Comparison of ENCODE assay signal across 13 cellular contexts in the genomic region with DNA sequence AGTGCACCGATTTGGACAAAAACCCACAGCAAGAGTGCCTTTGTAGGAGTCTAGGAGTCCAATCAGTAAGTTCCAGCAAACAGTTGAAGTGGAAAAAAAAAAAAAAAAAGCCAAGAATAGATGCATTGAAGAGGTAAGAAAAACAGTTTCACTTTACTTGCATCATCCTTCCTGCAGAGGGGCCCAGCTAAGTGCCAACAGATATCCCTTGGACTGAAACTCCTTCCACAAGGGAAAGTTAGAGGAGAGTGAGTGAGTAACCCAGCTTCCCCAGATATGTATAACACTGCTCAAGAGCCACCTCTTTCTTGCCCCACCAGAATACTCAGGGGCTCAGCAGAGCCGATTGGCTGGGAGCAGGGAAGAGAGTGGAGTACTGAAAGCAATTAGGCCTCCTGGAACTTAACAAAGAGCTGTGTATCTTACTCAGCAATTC.
DNase-seq lines count a peak whose midpoint lies in the region; ATAC-seq, FAIRE-seq and TF ChIP-seq lines count a peak whose summit lies in the region.
"Had no signal": no experiment of that assay in that cellular context is flagged by ENCODE, and none has a peak within 500 bp of the region (broad histone marks: within the 10 kb centered on the region; RNA-seq: fewer than 3 reads in every experiment).

No MANE protein-coding gene starts in this region.

- H4K20me1 ChIP-seq in K562 (replicated peaks; ENCODE audit: control insufficient read depth, insufficient read depth, low read length): no peaks in the 10 kb centered on the region

- H2BK12ac ChIP-seq in mesenchymal stem cell (ENCODE audit: low read length in 2 of 2): no peak overlapping the region

- no peak for ATAC-seq in K562
- no peak for ATAC-seq in HG03135 (IDR thresholded peaks at IDR 0.05; ENCODE audit: unreplicated experiment)
- ATAC-seq in heart left ventricle: no peak
- ATAC-seq: activated CD4-positive, alpha-beta T cell treated with anti-CD3 and anti-CD28 coated beads for 36 hours had no signal

- H3K36me3 ChIP-seq in K562 (ENCODE audit: control insufficient read depth, insufficient read depth, low read length): no peaks in the 10 kb centered on the region
- H3K36me3 ChIP-seq in mesenchymal stem cell (ENCODE audit: control insufficient read depth in 1 of 2, insufficient read depth in 2 of 2, low read depth in 1 of 2, low read length in 2 of 2): no peaks in the 10 kb centered on the region
- no peaks in the 10 kb centered on the region for H3K36me3 ChIP-seq in heart left ventricle

- POLR2A ChIA-PET in K562 (lab: Yijun Ruan, JAX): no interaction called here

- H3K4me2 ChIP-seq in K562 (ENCODE audit: insufficient read depth, low read length) (no peak overlapping the region), mesenchymal stem cell (ENCODE audit: low read length, poor library complexity, severe bottlenecking) (peak overlapping the region; percentile 52)

- no peak overlapping the region for H2BK120ac ChIP-seq in mesenchymal stem cell (ENCODE audit: low read depth, low read length)

- H3K79me1 ChIP-seq in mesenchymal stem cell (replicated peaks; ENCODE audit: low read length, poor library complexity, severe bottlenecking): peaks cover 4% of the 10 kb centered on the region

- TF ChIP-seq RAD21 in K562 (CRISPR knock-in tag; conservative IDR thresholded peaks at IDR 0.05 in 1 of 2, IDR thresholded peaks at IDR 0.05 in 1 of 2): no peak

- no peak overlapping the region for H3K23ac ChIP-seq in mesenchymal stem cell (ENCODE audit: low read length in 2 of 2)

- no TSS peak for BruUV-seq in K562 (replicated peaks; lab: Mats Ljungman, UMichigan)

- no peak overlapping the region for H4K8ac ChIP-seq in mesenchymal stem cell (ENCODE audit: low read length)

- H3K4ac ChIP-seq in mesenchymal stem cell (ENCODE audit: low read depth in 1 of 2, low read length in 2 of 2): no peak overlapping the region

- H3K18ac ChIP-seq in mesenchymal stem cell (ENCODE audit: low read depth in 1 of 2, low read length in 2 of 2): no peak overlapping the region

- no peak overlapping the region for H3K14ac ChIP-seq in mesenchymal stem cell (ENCODE audit: low read length in 2 of 2)

- in situ Hi-C loops in K562 (cut with MboI): no loop called here

- TF ChIP-seq POLR2A in K562 (conservative IDR thresholded peaks at IDR 0.05) (no peak), heart left ventricle (IDR thresholded peaks at IDR 0.05) (no peak)

- H3K27me3 ChIP-seq in K562 (ENCODE audit: control insufficient read depth in 2 of 2, insufficient read depth in 2 of 2, low read length in 2 of 2): no peaks in the 10 kb centered on the region
- no peaks in the 10 kb centered on the region for H3K27me3 ChIP-seq in mesenchymal stem cell (ENCODE audit: control insufficient read depth in 1 of 2, insufficient read depth in 1 of 2, low read length in 2 of 2)
- H3K27me3 ChIP-seq in heart left ventricle: no peaks in the 10 kb centered on the region

- no peak overlapping the region for H3K4me3 ChIP-seq in K562
- H3K4me3 ChIP-seq in mesenchymal stem cell (ENCODE audit: insufficient read depth in 1 of 2, low read depth in 1 of 2, low read length in 2 of 2): no peak overlapping the region
- H3K4me3 ChIP-seq in heart left ventricle: no peak overlapping the region

- TF ChIP-seq EP300 in K562 (IDR thresholded peaks at IDR 0.05; ENCODE audit: low read length): no peak

- H3K9me1 ChIP-seq in K562 (ENCODE audit: control insufficient read depth, insufficient read depth, low read length): no peaks in the 10 kb centered on the region

- no peak overlapping the region for H3K27ac ChIP-seq in K562 (ENCODE audit: extremely low read depth, low read depth, low read length)
- peak overlapping the region; percentile 91 for H3K27ac ChIP-seq in mesenchymal stem cell (ENCODE audit: low read length, poor library complexity, severe bottlenecking)
- H3K27ac ChIP-seq in heart left ventricle: no peak overlapping the region

- H3K4me1 ChIP-seq in K562 (replicated peaks in 1 of 2; ENCODE audit: control insufficient read depth in 2 of 2, insufficient read depth in 2 of 2, low read length in 2 of 2) (no peaks in the 10 kb centered on the region), mesenchymal stem cell (ENCODE audit: control insufficient read depth, insufficient read depth, low read depth, low read length) (peaks cover 3% of the 10 kb centered on the region), heart left ventricle (no peaks in the 10 kb centered on the region)

- CTCF ChIA-PET in K562 (lab: Yijun Ruan, JAX; ENCODE audit: low intra/inter-chr PET ratio): no interaction called here

- 0% methylated on average over 2 of the region's 2 CpGs for WGBS in K562 (ENCODE audit: insufficient coverage, low coverage, missing lambda C conversion rate)
- WGBS in mesenchymal stem cell: 79% methylated on average over 2 of the region's 2 CpGs
- WGBS in heart left ventricle, 4 donors: 51 to 63% (median 61%) methylated on average over 2 of the region's 2 CpGs

- H2AFZ ChIP-seq in K562 (ENCODE audit: low read depth, low read length) (no peak overlapping the region), mesenchymal stem cell (ENCODE audit: low read depth, low read length) (peak overlapping the region; percentile 61)

- H3K9me3 ChIP-seq in K562 (replicated peaks; ENCODE audit: control insufficient read depth, insufficient read depth, low read depth, low read length) (no peaks in the 10 kb centered on the region; the same call in 1 of the 2 replicates), mesenchymal stem cell (ENCODE audit: control insufficient read depth, low read length) (peaks cover 6% of the 10 kb centered on the region), heart left ventricle (no peaks in the 10 kb centered on the region)

- peak overlapping the region; percentile 89 for H2BK5ac ChIP-seq in mesenchymal stem cell (ENCODE audit: low read depth, low read length, poor library complexity, severe bottlenecking)

- DNase-seq in DMS53 treated with DMSO at 0.1 percent for 48 hours (lab: John Stamatoyannopoulos, UW; ENCODE audit: unreplicated experiment) (peak; percentile 10), LoVo (ENCODE audit: low spot score) (peak; percentile 41), K562 (ENCODE audit: extremely low read depth in 1 of 4, low spot score in 3 of 4) (peak in 1 of 4 experiments; percentile 6), mesenchymal stem cell (peak; percentile 71), GM19238 (ENCODE audit: insufficient read length, low spot score) (no peak), cerebellum (ENCODE audit: low spot score) (no peak), heart left ventricle (no peak)
- DNase-seq: activated CD4-positive, alpha-beta T cell treated with anti-CD3 and anti-CD28 coated beads for 36 hours; hypothalamus; KBM-7; NCI-H2107; posterior cingulate gyrus had no signal

- intact Hi-C loops in K562 (cut with micrococcal nuclease) (no loop called here), heart left ventricle (cut with DNase I) (no loop called here)

- H4K91ac ChIP-seq in mesenchymal stem cell (ENCODE audit: low read length): peak overlapping the region; percentile 68

- peak overlapping the region; percentile 23 for H2AK5ac ChIP-seq in mesenchymal stem cell (ENCODE audit: low read length, severe bottlenecking)

- no peak for TF ChIP-seq CTCF in K562 (IDR thresholded peaks at IDR 0.05 in 2 of 3, conservative IDR thresholded peaks at IDR 0.05 in 1 of 3; ENCODE audit: insufficient read depth in 2 of 3, low read depth in 1 of 3, low read length in 3 of 3)
- no peak for TF ChIP-seq CTCF in heart left ventricle (IDR thresholded peaks at IDR 0.05)

- H3K9ac ChIP-seq in K562 (ENCODE audit: insufficient read depth in 1 of 2, low read depth in 2 of 2, low read length in 2 of 2) (no peak overlapping the region), mesenchymal stem cell (ENCODE audit: low read length) (no peak overlapping the region)

- H2BK15ac ChIP-seq in mesenchymal stem cell (ENCODE audit: low read depth, poor library complexity, severe bottlenecking): no peak overlapping the region

- H3K79me2 ChIP-seq in K562 (ENCODE audit: control insufficient read depth, insufficient read depth, low read length): no peaks in the 10 kb centered on the region

- FAIRE-seq in K562 (lab: Jason Lieb, UNC): no peak

TF ChIP-seq in K562, 482 proteins besides CTCF, POLR2A, EP300 and RAD21:
- TF ChIP-seq HMG20B (CRISPR knock-in tag; IDR thresholded peaks at IDR 0.05): no peak
- TF ChIP-seq CEBPG (CRISPR knock-in tag; IDR thresholded peaks at IDR 0.05): no peak
- peak; percentile 66 to 81 for TF ChIP-seq CEBPG (tag; conservative IDR thresholded peaks at IDR 0.05 in 1 of 2, IDR thresholded peaks at IDR 0.05 in 1 of 2)
- TF ChIP-seq ZSCAN32 (CRISPR knock-in tag; IDR thresholded peaks at IDR 0.05): peak; percentile 69; the same call in 1 of the 2 replicates
- TF ChIP-seq DMBX1 (CRISPR knock-in tag; IDR thresholded peaks at IDR 0.05; ENCODE audit: borderline replicate concordance): peak; percentile 60; the same call in 1 of the 2 replicates
- peak; percentile 30; the same call in 1 of the 2 replicates for TF ChIP-seq CXXC5 (CRISPR knock-in tag; IDR thresholded peaks at IDR 0.05)
- TF ChIP-seq, protein P1, sequence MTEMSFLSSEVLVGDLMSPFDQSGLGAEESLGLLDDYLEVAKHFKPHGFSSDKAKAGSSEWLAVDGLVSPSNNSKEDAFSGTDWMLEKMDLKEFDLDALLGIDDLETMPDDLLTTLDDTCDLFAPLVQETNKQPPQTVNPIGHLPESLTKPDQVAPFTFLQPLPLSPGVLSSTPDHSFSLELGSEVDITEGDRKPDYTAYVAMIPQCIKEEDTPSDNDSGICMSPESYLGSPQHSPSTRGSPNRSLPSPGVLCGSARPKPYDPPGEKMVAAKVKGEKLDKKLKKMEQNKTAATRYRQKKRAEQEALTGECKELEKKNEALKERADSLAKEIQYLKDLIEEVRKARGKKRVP (CRISPR knock-in tag; IDR thresholded peaks at IDR 0.05): peak; percentile 95
- TF ChIP-seq ZKSCAN8 (CRISPR knock-in tag; IDR thresholded peaks at IDR 0.05): no peak
- TF ChIP-seq ZNF175 (CRISPR knock-in tag; IDR thresholded peaks at IDR 0.05; ENCODE audit: low read depth): peak; percentile 75; the same call in 1 of the 2 replicates

Comparison
In these comparisons a context has a peak if more than half of its experiments do, and no peak if none do; other contexts are left out.
1. DNase-seq: peak in DMS53 treated with DMSO at 0.1 percent for 48 hours (single experiment), LoVo (single experiment) and mesenchymal stem cell (single experiment); none in GM19238 (single experiment), cerebellum (single experiment) and heart left ventricle (0 of 5).